Comparison of ENCODE assay signal across 9 cellular contexts in genomic region chr10:75021851-75022250, GRCh38.
DNase-seq lines count a peak whose midpoint lies in the region; ATAC-seq and TF ChIP-seq lines count a peak whose summit lies in the region.
"Had no signal": no experiment of that assay in that cellular context is flagged by ENCODE, and none has a peak within 500 bp of the region (broad histone marks: within the 10 kb centered on the region; RNA-seq: fewer than 3 reads in every experiment).

No MANE protein-coding gene starts in this region.

- H3K4me3 ChIP-seq in endocrine pancreas (ENCODE audit: control insufficient read depth, insufficient read depth, low read length) (peak overlapping the region; percentile 85), upper lobe of left lung (peak overlapping the region in 3 of 4 donors; percentile 1 to 24 (median 16))
- H3K4me3 ChIP-seq: skin epidermis had no signal

- H3K27ac Mint-ChIP-seq in activated naive CD8-positive, alpha-beta T cell treated with anti-CD3 and anti-CD28 coated beads, Interleukin-2, amount 10 ng/mL, durations not matched to agents 7 days and 5 days = peak overlapping the region; percentile 52
- H3K27ac Mint-ChIP-seq in activated naive CD8-positive, alpha-beta T cell treated with anti-CD3 and anti-CD28 coated beads for 36 hours = no peak overlapping the region

- H3K9ac ChIP-seq in endocrine pancreas (ENCODE audit: control insufficient read depth, insufficient read depth, low read length) = no peak overlapping the region

- no peak for TF ChIP-seq EP300 in upper lobe of left lung (IDR thresholded peaks at IDR 0.05)

- no peak for TF ChIP-seq CTCF in upper lobe of left lung (IDR thresholded peaks at IDR 0.05)

- peak overlapping the region in 3 of 4 donors; percentile 23 to 66 (median 31) for H3K27ac ChIP-seq in upper lobe of left lung
- H3K27ac ChIP-seq: skin epidermis had no signal

- POLR2A ChIA-PET in activated naive CD8-positive, alpha-beta T cell treated with anti-CD3 and anti-CD28 coated beads, Interleukin-2, amount 10 ng/mL, durations not matched to agents 7 days and 5 days (lab: Charles Lee) = no interaction called here

- no peaks in the 10 kb centered on the region for H3K27me3 ChIP-seq in endocrine pancreas (ENCODE audit: control insufficient read depth, insufficient read depth, low read length)
- H3K27me3 ChIP-seq in upper lobe of left lung = no peaks in the 10 kb centered on the region

- H3K27me3 Mint-ChIP-seq in activated naive CD8-positive, alpha-beta T cell treated with anti-CD3 and anti-CD28 coated beads, Interleukin-2, amount 10 ng/mL, durations not matched to agents 7 days and 5 days = no peaks in the 10 kb centered on the region
- H3K27me3 Mint-ChIP-seq in activated naive CD8-positive, alpha-beta T cell treated with anti-CD3 and anti-CD28 coated beads for 36 hours = no peaks in the 10 kb centered on the region

- H3K36me3 ChIP-seq in endocrine pancreas (ENCODE audit: control insufficient read depth, insufficient read depth, low read length) (no peaks in the 10 kb centered on the region), upper lobe of left lung (peaks cover 0 to 32% (median 9%) of the 10 kb centered on the region in 4 donors)

- no peak overlapping the region for H3K4me3 Mint-ChIP-seq in activated naive CD8-positive, alpha-beta T cell treated with anti-CD3 and anti-CD28 coated beads, Interleukin-2, amount 10 ng/mL, durations not matched to agents 7 days and 5 days
- H3K4me3 Mint-ChIP-seq in activated naive CD8-positive, alpha-beta T cell treated with anti-CD3 and anti-CD28 coated beads for 36 hours = no peak overlapping the region

- no peak for ATAC-seq in activated naive CD8-positive, alpha-beta T cell treated with anti-CD3 and anti-CD28 coated beads, Interleukin-2, amount 10 ng/mL, durations not matched to agents 7 days and 5 days (ENCODE audit: low read depth)
- peak in 1 of 2 donors; percentile 56 for ATAC-seq in upper lobe of left lung (ENCODE audit: low FRiP score in 2 of 2)

- 27 to 31% methylated on average over 7 of the region's 7 CpGs for WGBS in upper lobe of left lung, 2 donors

- H3K9me3 Mint-ChIP-seq in activated naive CD8-positive, alpha-beta T cell treated with anti-CD3 and anti-CD28 coated beads, Interleukin-2, amount 10 ng/mL, durations not matched to agents 7 days and 5 days = no peaks in the 10 kb centered on the region
- H3K9me3 Mint-ChIP-seq in activated naive CD8-positive, alpha-beta T cell treated with anti-CD3 and anti-CD28 coated beads for 36 hours = no peaks in the 10 kb centered on the region

- no peak for DNase-seq in activated naive CD8-positive, alpha-beta T cell treated with anti-CD3 and anti-CD28 coated beads, Interleukin-2, amount 10 ng/mL, durations not matched to agents 7 days and 5 days
- no peak for DNase-seq in activated naive CD8-positive, alpha-beta T cell treated with anti-CD3 and anti-CD28 coated beads for 36 hours
- peak; percentile 43 for DNase-seq in NCI-H2107 treated with DMSO at 0.1 percent for 48 hours (lab: John Stamatoyannopoulos, UW; ENCODE audit: unreplicated experiment)
- DNase-seq in upper lobe of left lung = no peak
- no peak for DNase-seq in GM03348 (ENCODE audit: low spot score)
- DNase-seq in NAMALWA (ENCODE audit: low spot score) = no peak
- DNase-seq in stimulated activated CD4-positive, alpha-beta T cell treated with anti-CD3 and anti-CD28 coated beads, Interleukin-2, amount 100 ng/mL, for 48 hours = no peak

- TF ChIP-seq POLR2A in upper lobe of left lung (IDR thresholded peaks at IDR 0.05) = no peak

- H3K4me1 Mint-ChIP-seq in activated naive CD8-positive, alpha-beta T cell treated with anti-CD3 and anti-CD28 coated beads, Interleukin-2, amount 10 ng/mL, durations not matched to agents 7 days and 5 days = peaks cover 6% of the 10 kb centered on the region
- H3K4me1 Mint-ChIP-seq in activated naive CD8-positive, alpha-beta T cell treated with anti-CD3 and anti-CD28 coated beads for 36 hours = peaks cover 8% of the 10 kb centered on the region

- peaks cover 38% of the 10 kb centered on the region for H3K4me1 ChIP-seq in endocrine pancreas (ENCODE audit: control insufficient read depth, insufficient read depth, low read length)
- H3K4me1 ChIP-seq in upper lobe of left lung = peaks cover 4 to 25% (median 17%) of the 10 kb centered on the region in 4 donors

- peaks cover 14% of the 10 kb centered on the region for H3K36me3 Mint-ChIP-seq in activated naive CD8-positive, alpha-beta T cell treated with anti-CD3 and anti-CD28 coated beads, Interleukin-2, amount 10 ng/mL, durations not matched to agents 7 days and 5 days
- H3K36me3 Mint-ChIP-seq in activated naive CD8-positive, alpha-beta T cell treated with anti-CD3 and anti-CD28 coated beads for 36 hours = peaks cover 3% of the 10 kb centered on the region

- H3K9me3 ChIP-seq in endocrine pancreas (ENCODE audit: control insufficient read depth, low read length) (no peaks in the 10 kb centered on the region), upper lobe of left lung (no peaks in the 10 kb centered on the region)
